In the genomic region with DNA sequence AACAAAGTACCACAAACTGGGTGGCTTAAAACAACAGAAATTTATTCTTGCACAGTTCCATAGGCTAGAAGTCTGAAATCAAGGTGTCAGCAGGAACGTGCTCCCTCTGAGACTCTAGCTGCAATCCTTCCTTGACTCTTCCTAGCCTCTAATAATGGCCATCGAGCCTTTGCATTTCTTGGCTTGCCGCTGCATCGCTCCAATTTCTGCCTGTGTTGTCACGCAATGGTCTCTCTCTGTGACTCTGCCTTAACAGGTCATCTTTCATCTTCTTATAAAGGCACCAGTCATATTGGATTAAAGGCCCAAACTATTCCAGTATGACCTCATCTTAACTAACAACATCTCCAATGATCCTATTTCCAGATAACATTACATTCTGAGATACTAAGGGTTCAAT, we compare ENCODE assay signal across 20 cellular contexts.
"Had no signal": no experiment of that assay in that cellular context is flagged by ENCODE, and none has a peak within 500 bp of the region (broad histone marks: within the 10 kb centered on the region; RNA-seq: fewer than 3 reads in every experiment).

No MANE protein-coding gene starts in this region.

- H3K4me3 ChIP-seq: colonic mucosa, esophagus squamous epithelium, gastroesophageal sphincter, lung, sigmoid colon, skin epidermis had no signal

- H3K36me3 ChIP-seq: colonic mucosa, esophagus squamous epithelium, gastroesophageal sphincter, sigmoid colon had no signal

- H3K27ac ChIP-seq: colonic mucosa, esophagus squamous epithelium, gastroesophageal sphincter, sigmoid colon had no signal

- H3K4me1 ChIP-seq: colonic mucosa, esophagus squamous epithelium, sigmoid colon had no signal

- H3K27me3 ChIP-seq: colonic mucosa, esophagus squamous epithelium, gastroesophageal sphincter, sigmoid colon had no signal

- ATAC-seq: gastroesophageal sphincter, left cardiac atrium, left ventricle myocardium superior had no signal

- H3K9me3 ChIP-seq: colonic mucosa, esophagus squamous epithelium, gastroesophageal sphincter, sigmoid colon had no signal

- DNase-seq: colonic mucosa; dermis blood vessel endothelial cell; esophagus squamous epithelium; foreskin fibroblast; glutamatergic neuron; left cardiac atrium; left ventricle myocardium superior; mesenchymal stem cell; midbrain; nephron progenitor cell; posterior cingulate gyrus; sigmoid colon; stimulated activated CD4-positive, alpha-beta T cell treated with anti-CD3 and anti-CD28 coated beads, Interleukin-12 subunit alpha, Interleukin-12 subunit beta, amount 100 ng/mL, for 4 hours; stimulated activated CD4-positive, alpha-beta T cell treated with anti-CD3 and anti-CD28 coated beads, Interleukin-2, amount 100 ng/mL, for 48 hours; stimulated activated naive CD4-positive, alpha-beta T cell treated with Interleukin-2 at 50 U/mL for 16 hours had no signal

- FAIRE-seq: keratinocyte, urothelium cell line had no signal
